2 cellular contexts compared by ENCODE assay signal in the genomic region with DNA sequence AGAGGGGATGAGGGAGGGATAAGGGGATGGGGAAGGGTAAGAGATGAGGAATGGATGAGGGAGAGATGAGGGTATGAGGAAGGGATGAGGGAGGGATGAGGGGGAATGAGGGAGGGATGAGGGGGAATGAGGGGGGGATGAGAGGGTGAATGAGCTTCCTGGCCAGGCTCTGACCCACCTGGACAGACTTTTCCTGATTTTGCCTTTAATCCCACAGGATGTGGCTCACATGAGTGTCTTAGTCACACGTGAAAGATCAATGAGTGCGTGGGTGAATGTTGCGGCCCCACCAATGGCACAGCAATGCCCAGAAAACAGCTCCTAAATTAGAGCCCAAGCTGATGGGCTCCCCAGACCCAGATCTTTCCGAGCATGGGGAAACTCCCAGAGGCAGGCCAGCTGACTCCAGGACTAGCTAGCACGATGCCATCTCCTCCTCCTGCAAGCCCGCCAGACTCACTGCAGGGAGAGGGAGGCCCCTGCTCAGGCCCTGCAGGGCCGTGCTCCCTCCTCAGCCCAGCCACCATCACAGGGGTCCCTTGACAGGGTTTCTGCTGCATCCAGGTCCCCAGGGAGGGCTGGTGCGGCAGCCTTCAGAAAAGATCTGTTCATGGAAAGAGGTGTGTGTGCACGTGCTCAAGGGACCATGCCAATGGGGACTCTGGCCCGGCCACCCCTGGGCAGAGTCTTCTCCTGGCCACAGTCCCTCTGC.
TF ChIP-seq lines count a peak whose summit lies in the region.

No MANE protein-coding gene starts in this region.

TF ChIP-seq in HEK293, 187 proteins besides CTCF, POLR2A, EP300 and RAD21:
- TF ChIP-seq ZNF366 (tag by site-specific recombination; conservative IDR thresholded peaks at IDR 0.05) (peak; percentile 66; the same call in 1 of the 2 replicates), ZNF529 (tag by site-specific recombination; IDR thresholded peaks at IDR 0.05; ENCODE audit: insufficient replicate concordance) (no peak), ZNF433 (tag by site-specific recombination; IDR thresholded peaks at IDR 0.05; ENCODE audit: low read depth) (no peak), RBAK (tag by site-specific recombination; IDR thresholded peaks at IDR 0.05) (no peak)
- TF ChIP-seq, protein P1, sequence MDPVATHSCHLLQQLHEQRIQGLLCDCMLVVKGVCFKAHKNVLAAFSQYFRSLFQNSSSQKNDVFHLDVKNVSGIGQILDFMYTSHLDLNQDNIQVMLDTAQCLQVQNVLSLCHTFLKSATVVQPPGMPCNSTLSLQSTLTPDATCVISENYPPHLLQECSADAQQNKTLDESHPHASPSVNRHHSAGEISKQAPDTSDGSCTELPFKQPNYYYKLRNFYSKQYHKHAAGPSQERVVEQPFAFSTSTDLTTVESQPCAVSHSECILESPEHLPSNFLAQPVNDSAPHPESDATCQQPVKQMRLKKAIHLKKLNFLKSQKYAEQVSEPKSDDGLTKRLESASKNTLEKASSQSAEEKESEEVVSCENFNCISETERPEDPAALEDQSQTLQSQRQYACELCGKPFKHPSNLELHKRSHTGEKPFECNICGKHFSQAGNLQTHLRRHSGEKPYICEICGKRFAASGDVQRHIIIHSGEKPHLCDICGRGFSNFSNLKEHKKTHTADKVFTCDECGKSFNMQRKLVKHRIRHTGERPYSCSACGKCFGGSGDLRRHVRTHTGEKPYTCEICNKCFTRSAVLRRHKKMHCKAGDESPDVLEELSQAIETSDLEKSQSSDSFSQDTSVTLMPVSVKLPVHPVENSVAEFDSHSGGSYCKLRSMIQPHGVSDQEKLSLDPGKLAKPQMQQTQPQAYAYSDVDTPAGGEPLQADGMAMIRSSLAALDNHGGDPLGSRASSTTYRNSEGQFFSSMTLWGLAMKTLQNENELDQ (tag by site-specific recombination; IDR thresholded peaks at IDR 0.05; ENCODE audit: low read depth) = no peak
- TF ChIP-seq, protein P2, sequence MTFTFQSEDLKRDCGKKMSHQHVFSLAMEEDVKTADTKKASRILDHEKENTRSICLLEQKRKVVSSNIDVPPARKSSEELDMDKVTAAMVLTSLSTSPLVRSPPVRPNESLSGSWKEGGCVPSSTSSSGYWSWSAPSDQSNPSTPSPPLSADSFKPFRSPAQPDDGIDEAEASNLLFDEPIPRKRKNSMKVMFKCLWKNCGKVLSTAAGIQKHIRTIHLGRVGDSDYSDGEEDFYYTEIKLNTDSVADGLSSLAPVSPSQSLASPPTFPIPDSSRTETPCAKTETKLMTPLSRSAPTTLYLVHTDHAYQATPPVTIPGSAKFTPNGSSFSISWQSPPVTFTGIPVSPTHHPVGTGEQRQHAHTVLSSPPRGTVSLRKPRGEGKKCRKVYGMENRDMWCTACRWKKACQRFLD (tag by site-specific recombination; IDR thresholded peaks at IDR 0.05) = no peak

TF ChIP-seq in K562, 482 proteins besides CTCF, POLR2A, EP300 and RAD21:
- TF ChIP-seq ZNF263 (CRISPR knock-in tag; IDR thresholded peaks at IDR 0.05; ENCODE audit: borderline replicate concordance) = peak; percentile 93
- TF ChIP-seq FOSL1 (tag; conservative IDR thresholded peaks at IDR 0.05) = no peak
